In genomic region chr17:45101546-45101882, GRCh38 we compare ENCODE assay signal across 20 cellular contexts. TPM values are rescaled to one million over a fixed set of nuclear protein-coding genes. Genes with fewer than 3 reads are reported as not detected.
DNase-seq lines count a peak whose midpoint lies in the region; ATAC-seq and TF ChIP-seq lines count a peak whose summit lies in the region.
"Had no signal": no experiment of that assay in that cellular context is flagged by ENCODE, and none has a peak within 500 bp of the region (broad histone marks: within the 10 kb centered on the region; RNA-seq: fewer than 3 reads in every experiment).

No MANE protein-coding gene starts in this region.

- POLR2A ChIA-PET in activated CD4-positive, alpha-beta T cell treated with anti-CD3 and anti-CD28 coated beads, Interleukin-2, amount 10 ng/mL, durations not matched to agents 7 days and 5 days (lab: Charles Lee), result no interaction called here
- POLR2A ChIA-PET in activated CD4-positive, alpha-beta T cell treated with anti-CD3 and anti-CD28 coated beads for 36 hours (lab: Charles Lee), result no interaction called here

- intact Hi-C loops in activated CD4-positive, alpha-beta T cell treated with anti-CD3 and anti-CD28 coated beads for 36 hours (cut with DNase I, micrococcal nuclease), result no loop called here
- intact Hi-C loops in breast epithelium (cut with DNase I; ENCODE audit: low total_unique reads), result loop anchor here (10.0 kb wide), 2 partner anchors 77 to 187 kb away; partner anchors contain the start of gene GFAP

- no peaks in the 10 kb centered on the region for H3K4me1 Mint-ChIP-seq in activated CD4-positive, alpha-beta T cell treated with anti-CD3 and anti-CD28 coated beads, Interleukin-2, amount 10 ng/mL, durations not matched to agents 7 days and 5 days
- H3K4me1 Mint-ChIP-seq in activated CD4-positive, alpha-beta T cell treated with anti-CD3 and anti-CD28 coated beads for 36 hours, result no peaks in the 10 kb centered on the region
- H3K4me1 Mint-ChIP-seq: CD14-positive monocyte had no signal

- no peak for TF ChIP-seq CTCF in breast epithelium (IDR thresholded peaks at IDR 0.05)
- TF ChIP-seq CTCF in thoracic aorta (IDR thresholded peaks at IDR 0.05), result no peak

- no peak overlapping the region for H3K4me3 Mint-ChIP-seq in activated CD4-positive, alpha-beta T cell treated with anti-CD3 and anti-CD28 coated beads, Interleukin-2, amount 10 ng/mL, durations not matched to agents 7 days and 5 days
- no peak overlapping the region for H3K4me3 Mint-ChIP-seq in activated CD4-positive, alpha-beta T cell treated with anti-CD3 and anti-CD28 coated beads for 36 hours
- H3K4me3 Mint-ChIP-seq: activated naive CD4-positive, alpha-beta T cell treated with anti-CD3 and anti-CD28 coated beads for 36 hours; CD14-positive monocyte had no signal

- H3K27me3 Mint-ChIP-seq in activated CD4-positive, alpha-beta T cell treated with anti-CD3 and anti-CD28 coated beads, Interleukin-2, amount 10 ng/mL, durations not matched to agents 7 days and 5 days, result no peaks in the 10 kb centered on the region
- H3K27me3 Mint-ChIP-seq in activated CD4-positive, alpha-beta T cell treated with anti-CD3 and anti-CD28 coated beads for 36 hours, result no peaks in the 10 kb centered on the region

- H3K36me3 ChIP-seq in breast epithelium (peaks cover 16% of the 10 kb centered on the region), mesodermal cell (ENCODE audit: control insufficient read depth, insufficient read depth, low read length) (peaks cover 87% of the 10 kb centered on the region), thoracic aorta (peaks cover 74% of the 10 kb centered on the region)

- 93 to 98% methylated on average over 7 to 9 of the region's 9 CpGs for WGBS in mesodermal cell (ENCODE audit: insufficient coverage in 2 of 2), 2 experiments

- H3K4me1 ChIP-seq in breast epithelium, result peaks cover 11 to 34% of the 10 kb centered on the region in 2 donors
- no peaks in the 10 kb centered on the region for H3K4me1 ChIP-seq in mesodermal cell (ENCODE audit: control insufficient read depth, insufficient read depth, low read length, poor library complexity, severe bottlenecking)
- H3K4me1 ChIP-seq in thoracic aorta (ENCODE audit: control insufficient read depth in 1 of 2, low read depth in 2 of 2), result peaks cover 26 to 60% of the 10 kb centered on the region in 2 donors
- H3K4me1 ChIP-seq: SJSA1 had no signal

- CTCF ChIA-PET in activated CD4-positive, alpha-beta T cell treated with anti-CD3 and anti-CD28 coated beads, Interleukin-2, amount 10 ng/mL, durations not matched to agents 7 days and 5 days (lab: Charles Lee), result interaction anchor here (1.6 kb wide), 1 partner anchor 34 kb away, joined by 7 read pairs; the partner anchor contains the start of gene ACBD4
- CTCF ChIA-PET in activated CD4-positive, alpha-beta T cell treated with anti-CD3 and anti-CD28 coated beads for 36 hours (lab: Charles Lee), result interaction anchor here (0.5 to 1.2 kb wide), 2 partner anchors 30 to 289 kb away, joined by 3 read pairs; no protein-coding TSS in a partner anchor

- peak overlapping the region; percentile 9 for H3K27ac Mint-ChIP-seq in activated CD4-positive, alpha-beta T cell treated with anti-CD3 and anti-CD28 coated beads, Interleukin-2, amount 10 ng/mL, durations not matched to agents 7 days and 5 days
- no peak overlapping the region for H3K27ac Mint-ChIP-seq in activated CD4-positive, alpha-beta T cell treated with anti-CD3 and anti-CD28 coated beads for 36 hours
- H3K27ac Mint-ChIP-seq: activated naive CD4-positive, alpha-beta T cell treated with anti-CD3 and anti-CD28 coated beads for 36 hours had no signal

- DNase-seq in activated CD4-positive, alpha-beta T cell treated with anti-CD3 and anti-CD28 coated beads, Interleukin-2, amount 10 ng/mL, durations not matched to agents 7 days and 5 days, result no peak
- no peak for DNase-seq in activated CD4-positive, alpha-beta T cell treated with anti-CD3 and anti-CD28 coated beads for 36 hours
- DNase-seq in breast epithelium (ENCODE audit: low spot score in 2 of 2) (no peak), thoracic aorta (ENCODE audit: low spot score) (no peak), epidermal melanocyte (ENCODE audit: insufficient read length, low spot score) (no peak), NCI-H1092 treated with DMSO at 0.1 percent for 48 hours (lab: John Stamatoyannopoulos, UW) (no peak), mucosa of gallbladder (ENCODE audit: low spot score) (no peak)
- DNase-seq: activated CD4-positive, alpha-beta T cell treated with anti-CD3 and anti-CD28 coated beads for 4 hours; activated naive CD4-positive, alpha-beta T cell treated with anti-CD3 and anti-CD28 coated beads for 36 hours; brain microvascular endothelial cell; DND-41; NCI-H187 treated with DMSO at 0.1 percent for 48 hours; NCI-H446 treated with DMSO at 0.1 percent for 48 hours; stimulated activated CD4-positive, alpha-beta T cell treated with anti-CD3 and anti-CD28 coated beads, Interleukin-2, amount 100 ng/mL, for 24 hours; T-helper 9 cell had no signal

- ATAC-seq in activated CD4-positive, alpha-beta T cell treated with anti-CD3 and anti-CD28 coated beads for 36 hours, result no peak
- ATAC-seq in thoracic aorta (ENCODE audit: insufficient number of reproducible peaks, low FRiP score, low read depth), result no peak

- H3K4me3 ChIP-seq in breast epithelium, result no peak overlapping the region
- H3K4me3 ChIP-seq in mesodermal cell (ENCODE audit: extremely low read depth, insufficient read depth, low read length, poor library complexity, severe bottlenecking), result no peak overlapping the region
- H3K4me3 ChIP-seq in thoracic aorta, result no peak overlapping the region
- H3K4me3 ChIP-seq: lung, SJSA1 had no signal

- H3K27ac ChIP-seq in breast epithelium (peak overlapping the region; percentile 68 to 87), mesodermal cell (ENCODE audit: low read depth, low read length, severe bottlenecking) (peak overlapping the region; percentile 73), thoracic aorta (peak overlapping the region; percentile 58 to 72)
- H3K27ac ChIP-seq: 22Rv1, brain microvascular endothelial cell, SJSA1 had no signal

- peaks cover 45% of the 10 kb centered on the region for H3K36me3 Mint-ChIP-seq in activated CD4-positive, alpha-beta T cell treated with anti-CD3 and anti-CD28 coated beads, Interleukin-2, amount 10 ng/mL, durations not matched to agents 7 days and 5 days (ENCODE audit: low read depth)
- H3K36me3 Mint-ChIP-seq in activated CD4-positive, alpha-beta T cell treated with anti-CD3 and anti-CD28 coated beads for 36 hours (ENCODE audit: low read depth), result peaks cover 54% of the 10 kb centered on the region

- no peak for TF ChIP-seq POLR2A in breast epithelium (IDR thresholded peaks at IDR 0.05)

- no peaks in the 10 kb centered on the region for H3K27me3 ChIP-seq in breast epithelium
- no peaks in the 10 kb centered on the region for H3K27me3 ChIP-seq in thoracic aorta (replicated peaks; ENCODE audit: insufficient read depth)
- H3K27me3 ChIP-seq: brain microvascular endothelial cell, SJSA1 had no signal

- H3K9me3 ChIP-seq in breast epithelium (no peaks in the 10 kb centered on the region), mesodermal cell (ENCODE audit: control insufficient read depth, low read length) (no peaks in the 10 kb centered on the region), thoracic aorta (no peaks in the 10 kb centered on the region)
- H3K9me3 ChIP-seq: SJSA1 had no signal

- no peaks in the 10 kb centered on the region for H3K9me3 Mint-ChIP-seq in activated CD4-positive, alpha-beta T cell treated with anti-CD3 and anti-CD28 coated beads, Interleukin-2, amount 10 ng/mL, durations not matched to agents 7 days and 5 days
- H3K9me3 Mint-ChIP-seq in activated CD4-positive, alpha-beta T cell treated with anti-CD3 and anti-CD28 coated beads for 36 hours (ENCODE audit: low read depth), result no peaks in the 10 kb centered on the region
- H3K9me3 Mint-ChIP-seq: activated naive CD4-positive, alpha-beta T cell treated with anti-CD3 and anti-CD28 coated beads for 36 hours; CD14-positive monocyte had no signal

RNA-seq across cellular contexts. Expression of gene PLCD3, which starts 30.8 kb away (rescaled TPM):
- total RNA-seq in activated CD4-positive, alpha-beta T cell treated with anti-CD3 and anti-CD28 coated beads, Interleukin-2, amount 10 ng/mL, durations not matched to agents 7 days and 5 days, result 1 to 10 TPM; 3.0 to 4.1 TPM
- total RNA-seq in activated CD4-positive, alpha-beta T cell treated with anti-CD3 and anti-CD28 coated beads for 36 hours, result 1 to 10 TPM; 2.9 to 3.4 TPM
- total RNA-seq in breast epithelium (10 to 100 TPM; 30.8 to 62.2 (median 41.1) TPM), thoracic aorta (100 to 1,000 TPM in 1 of 2 donors, 10 to 100 TPM in 1; 79.3 to 116 TPM), mucosa of gallbladder (63.6 TPM)
- polyA plus RNA-seq in mesodermal cell (2013, experiment 1 of 2), result 31.6 TPM
- 24.0 TPM for polyA plus RNA-seq in mesodermal cell (2013, experiment 2 of 2)

RNA-seq across cellular contexts. Expression of gene ACBD4, which starts 34.0 kb away (rescaled TPM):
- 10 to 100 TPM; 18.4 to 19.7 TPM for total RNA-seq in activated CD4-positive, alpha-beta T cell treated with anti-CD3 and anti-CD28 coated beads, Interleukin-2, amount 10 ng/mL, durations not matched to agents 7 days and 5 days
- total RNA-seq in activated CD4-positive, alpha-beta T cell treated with anti-CD3 and anti-CD28 coated beads for 36 hours, result 10 to 100 TPM; 12.7 to 13.4 TPM
- total RNA-seq in breast epithelium (10 to 100 TPM; 13.8 to 28.8 (median 15.7) TPM), thoracic aorta (10 to 100 TPM; 21.5 to 27.9 TPM), mucosa of gallbladder (29.8 TPM)
- polyA plus RNA-seq in mesodermal cell (2013, experiment 1 of 2), result 4.9 TPM
- polyA plus RNA-seq in mesodermal cell (2013, experiment 2 of 2), result 3.6 TPM

RNA-seq across cellular contexts. Expression of gene NMT1, which starts 40.4 kb away (rescaled TPM):
- total RNA-seq in activated CD4-positive, alpha-beta T cell treated with anti-CD3 and anti-CD28 coated beads, Interleukin-2, amount 10 ng/mL, durations not matched to agents 7 days and 5 days, result 100 to 1,000 TPM; 118 to 138 TPM
- 100 to 1,000 TPM; 170 to 175 TPM for total RNA-seq in activated CD4-positive, alpha-beta T cell treated with anti-CD3 and anti-CD28 coated beads for 36 hours
- total RNA-seq in breast epithelium, result 100 to 1,000 TPM in 1 of 3 donors, 10 to 100 TPM in 2; 81.9 to 130 (median 84.0) TPM
- 166 TPM for polyA plus RNA-seq in mesodermal cell (2013, experiment 1 of 2)
- polyA plus RNA-seq in mesodermal cell (2013, experiment 2 of 2), result 152 TPM
- total RNA-seq in thoracic aorta, result 10 to 100 TPM; 53.1 to 64.8 TPM
- total RNA-seq in mucosa of gallbladder, result 109 TPM

RNA-seq across cellular contexts. Expression of gene HEXIM1, which starts 46.8 kb away (rescaled TPM):
- 10 to 100 TPM; 30.5 TPM for total RNA-seq in activated CD4-positive, alpha-beta T cell treated with anti-CD3 and anti-CD28 coated beads, Interleukin-2, amount 10 ng/mL, durations not matched to agents 7 days and 5 days
- 10 to 100 TPM; 27.1 to 27.3 TPM for total RNA-seq in activated CD4-positive, alpha-beta T cell treated with anti-CD3 and anti-CD28 coated beads for 36 hours
- total RNA-seq in breast epithelium (10 to 100 TPM; 21.3 to 35.6 (median 33.4) TPM), thoracic aorta (10 to 100 TPM; 34.9 to 89.1 TPM), mucosa of gallbladder (62.5 TPM)
- 19.6 TPM for polyA plus RNA-seq in mesodermal cell (2013, experiment 1 of 2)
- polyA plus RNA-seq in mesodermal cell (2013, experiment 2 of 2), result 17.0 TPM

RNA-seq across cellular contexts. Expression of gene DCAKD, which starts 50.1 kb away (rescaled TPM):
- 10 to 100 TPM; 36.5 to 38.6 TPM for total RNA-seq in activated CD4-positive, alpha-beta T cell treated with anti-CD3 and anti-CD28 coated beads, Interleukin-2, amount 10 ng/mL, durations not matched to agents 7 days and 5 days
- total RNA-seq in activated CD4-positive, alpha-beta T cell treated with anti-CD3 and anti-CD28 coated beads for 36 hours, result 10 to 100 TPM; 34.8 to 36.2 TPM
- 10 to 100 TPM; 44.0 to 76.8 (median 48.2) TPM for total RNA-seq in breast epithelium
- polyA plus RNA-seq in mesodermal cell (2013, experiment 1 of 2), result 50.4 TPM
- polyA plus RNA-seq in mesodermal cell (2013, experiment 2 of 2), result 39.5 TPM
- 10 to 100 TPM; 34.6 to 56.5 TPM for total RNA-seq in thoracic aorta
- total RNA-seq in mucosa of gallbladder, result 38.3 TPM

Comparison
In these comparisons a context has a peak if more than half of its experiments do, and no peak if none do; other contexts are left out.
1. RNA of gene PLCD3, which starts 30.8 kb away (total RNA-seq): 79.3 to 116 TPM in thoracic aorta, 63.6 TPM in mucosa of gallbladder (single experiment) and 30.8 to 62.2 TPM in breast epithelium; 3.0 to 4.1 TPM in activated CD4-positive, alpha-beta T cell treated with anti-CD3 and anti-CD28 coated beads, Interleukin-2, amount 10 ng/mL, durations not matched to agents 7 days and 5 days and 2.9 to 3.4 TPM in activated CD4-positive, alpha-beta T cell treated with anti-CD3 and anti-CD28 coated beads for 36 hours; every median in the first group is over 4 times any median in the second.
2. Peak in every context shown above with its lines, with median percentiles within 50 percentile points of each other: H3K27ac ChIP-seq.